Comparison of ENCODE assay signal across 23 cellular contexts in the genomic region with DNA sequence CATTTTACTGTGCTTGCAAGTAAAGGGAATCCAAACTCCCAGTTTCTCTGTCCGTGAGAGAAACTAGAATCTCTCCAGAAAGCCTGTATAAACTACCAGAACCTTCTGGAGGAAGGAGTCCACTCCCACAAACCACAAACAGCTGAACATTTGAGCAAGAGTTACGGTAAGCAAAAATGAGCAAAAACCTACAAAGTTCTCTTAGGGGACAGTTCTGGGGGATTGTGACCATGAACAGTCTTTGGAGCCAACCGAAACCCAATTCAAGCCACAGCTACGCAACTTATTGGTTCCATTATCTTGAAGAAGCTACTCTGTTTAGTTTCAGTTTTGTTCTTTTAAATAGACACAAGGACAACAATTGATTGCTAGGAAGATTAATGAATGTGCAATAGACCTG.
"Had no signal": no experiment of that assay in that cellular context is flagged by ENCODE, and none has a peak within 500 bp of the region (broad histone marks: within the 10 kb centered on the region; RNA-seq: fewer than 3 reads in every experiment).

No MANE protein-coding gene starts in this region.

- H3K27ac Mint-ChIP-seq: naive thymus-derived CD8-positive, alpha-beta T cell had no signal

- DNase-seq: cortex of kidney; dorsolateral prefrontal cortex; effector CD8-positive, alpha-beta T cell; foreskin melanocyte; head of caudate nucleus; kidney; left colon; left ventricle myocardium superior; mesendoderm; naive thymus-derived CD8-positive, alpha-beta T cell; nucleus accumbens; ovary; sigmoid colon; small intestine; stimulated activated CD4-positive, alpha-beta T cell treated with anti-CD3 and anti-CD28 coated beads, Interleukin-12 subunit alpha, Interleukin-12 subunit beta, amount 100 ng/mL, for 4 hours; stimulated activated naive CD4-positive, alpha-beta T cell; stomach; substantia nigra; trophoblast cell had no signal

- H3K9me3 Mint-ChIP-seq: neural crest cell had no signal

- H3K4me1 Mint-ChIP-seq: naive thymus-derived CD8-positive, alpha-beta T cell had no signal

- H3K9me3 ChIP-seq: ovary, right atrium auricular region, sigmoid colon, stomach, thoracic aorta had no signal

- FAIRE-seq: kidney, small intestine had no signal

- H3K36me3 Mint-ChIP-seq: naive thymus-derived CD8-positive, alpha-beta T cell had no signal

- H3K79me2 ChIP-seq: hepatocyte had no signal

- H3K36me3 ChIP-seq: ovary, right atrium auricular region, sigmoid colon, stomach, thoracic aorta had no signal

- H3K4me3 Mint-ChIP-seq: naive thymus-derived CD8-positive, alpha-beta T cell; neural crest cell had no signal

- ATAC-seq: left colon; left ventricle myocardium superior; naive thymus-derived CD8-positive, alpha-beta T cell had no signal

- H3K4me1 ChIP-seq: right atrium auricular region, sigmoid colon, stomach had no signal

- H2AFZ ChIP-seq: hepatocyte had no signal

- H3K27ac ChIP-seq: hepatocyte, ovary, right atrium auricular region, sigmoid colon, stomach, thoracic aorta had no signal

- H3K4me3 ChIP-seq: dorsolateral prefrontal cortex, hepatocyte, ovary, right atrium auricular region, sigmoid colon, stomach, thoracic aorta had no signal

- H3K27me3 ChIP-seq: dorsolateral prefrontal cortex, hepatocyte, ovary, right atrium auricular region, sigmoid colon, stomach had no signal

- H3K4me2 ChIP-seq: hepatocyte had no signal
